17 cellular contexts compared by ENCODE assay signal in the genomic region with DNA sequence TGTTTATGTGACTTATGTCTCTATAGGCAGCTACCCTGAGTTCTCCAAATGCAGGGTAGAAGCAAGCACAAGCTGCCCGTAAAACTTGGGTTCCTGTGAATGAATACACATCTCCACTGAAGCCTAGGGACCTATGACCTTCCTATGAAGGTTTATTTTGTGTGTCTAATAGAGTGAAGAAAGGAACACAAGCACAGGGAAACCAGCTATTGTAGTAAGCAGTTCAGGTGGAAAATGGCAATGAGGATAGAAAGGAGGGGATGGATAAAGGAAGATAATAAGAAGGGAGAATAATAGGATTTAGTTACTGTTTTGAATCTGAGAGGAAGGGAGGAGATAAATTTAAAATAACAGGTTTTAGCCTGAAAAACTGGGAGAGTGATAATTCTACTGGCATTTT. TPM values are rescaled to one million over a fixed set of nuclear protein-coding genes. Genes with fewer than 3 reads are reported as not detected.
DNase-seq lines count a peak whose midpoint lies in the region; ATAC-seq and TF ChIP-seq lines count a peak whose summit lies in the region.
"Had no signal": no experiment of that assay in that cellular context is flagged by ENCODE, and none has a peak within 500 bp of the region (broad histone marks: within the 10 kb centered on the region; RNA-seq: fewer than 3 reads in every experiment).

No MANE protein-coding gene starts in this region.

- H3K9me3 Mint-ChIP-seq in neural progenitor cell: no peaks in the 10 kb centered on the region
- no peaks in the 10 kb centered on the region for H3K9me3 Mint-ChIP-seq in activated naive CD4-positive, alpha-beta T cell treated with anti-CD3 and anti-CD28 coated beads, Interleukin-2, amount 10 ng/mL, durations not matched to agents 7 days and 5 days
- H3K9me3 Mint-ChIP-seq: CD4-positive, CD25-positive, alpha-beta regulatory T cell had no signal

- peaks cover 7% of the 10 kb centered on the region for H3K27me3 Mint-ChIP-seq in neural progenitor cell (ENCODE audit: insufficient read depth, low read depth)
- H3K27me3 Mint-ChIP-seq in activated naive CD4-positive, alpha-beta T cell treated with anti-CD3 and anti-CD28 coated beads, Interleukin-2, amount 10 ng/mL, durations not matched to agents 7 days and 5 days: no peaks in the 10 kb centered on the region

- ATAC-seq in left cardiac atrium (no peak), PC-3 (no peak)

- H3K36me3 ChIP-seq in left ventricle myocardium inferior (peaks cover 29% of the 10 kb centered on the region), PC-3 (ENCODE audit: low read depth, low read length) (peaks cover 10% of the 10 kb centered on the region; the same call in 1 of the 2 replicates), neural progenitor cell (peaks cover 7% of the 10 kb centered on the region)

- H3K4me3 Mint-ChIP-seq in neural progenitor cell: peak overlapping the region; percentile 17
- H3K4me3 Mint-ChIP-seq in activated naive CD4-positive, alpha-beta T cell treated with anti-CD3 and anti-CD28 coated beads, Interleukin-2, amount 10 ng/mL, durations not matched to agents 7 days and 5 days: no peak overlapping the region

- no peak overlapping the region for H3K9ac ChIP-seq in PC-3 (ENCODE audit: low read length)
- no peak overlapping the region for H3K9ac ChIP-seq in neural progenitor cell
- H3K9ac ChIP-seq: KMS-11 had no signal

- CTCF ChIA-PET in PC-3 (lab: Charles Lee): no interaction called here
- CTCF ChIA-PET in GM10248 (lab: Yijun Ruan, JAX): interaction anchor here (0.6 to 1.7 kb wide), 4 partner anchors 10 to 68 kb away, joined by 3 to 4 read pairs (median 3); no protein-coding TSS in a partner anchor
- CTCF ChIA-PET in activated naive CD4-positive, alpha-beta T cell treated with anti-CD3 and anti-CD28 coated beads, Interleukin-2, amount 10 ng/mL, durations not matched to agents 7 days and 5 days (lab: Charles Lee): no interaction called here

- H3K27me3 ChIP-seq in left ventricle myocardium inferior (ENCODE audit: low read depth) (no peaks in the 10 kb centered on the region), PC-3 (ENCODE audit: low read length) (no peaks in the 10 kb centered on the region), neural progenitor cell (no peaks in the 10 kb centered on the region)

- no peaks in the 10 kb centered on the region for H4K20me1 ChIP-seq in PC-3 (ENCODE audit: low read length)
- peaks cover 41% of the 10 kb centered on the region for H4K20me1 ChIP-seq in neural progenitor cell (ENCODE audit: low read depth)

- peaks cover 52% of the 10 kb centered on the region for H3K4me1 ChIP-seq in left ventricle myocardium inferior
- peaks cover 15% of the 10 kb centered on the region for H3K4me1 ChIP-seq in PC-3 (ENCODE audit: insufficient read depth, low read length)
- peaks cover 39% of the 10 kb centered on the region for H3K4me1 ChIP-seq in neural progenitor cell
- H3K4me1 ChIP-seq: BE2C had no signal

- DNase-seq in left ventricle myocardium inferior: no peak
- no peak for DNase-seq in left cardiac atrium
- DNase-seq in PC-3: no peak
- DNase-seq in neural progenitor cell (ENCODE audit: low spot score): peak; percentile 86
- no peak for DNase-seq in NCI-H2171 treated with DMSO at 0.1 percent for 48 hours (lab: John Stamatoyannopoulos, UW)
- DNase-seq in NCI-H2171 (lab: John Stamatoyannopoulos, UW): no peak
- no peak for DNase-seq in GM10248 (ENCODE audit: extremely low spot score)
- no peak for DNase-seq in activated naive CD4-positive, alpha-beta T cell treated with anti-CD3 and anti-CD28 coated beads, Interleukin-2, amount 10 ng/mL, durations not matched to agents 7 days and 5 days
- DNase-seq: BE2C; CD4-positive, CD25-positive, alpha-beta regulatory T cell; COR-L47; GDM1; NCI-H2029; NCI-H510A treated with DMSO at 0.1 percent for 48 hours; PC-9 had no signal

- peaks cover 28% of the 10 kb centered on the region for H3K79me2 ChIP-seq in PC-3 (ENCODE audit: low read length)
- H3K79me2 ChIP-seq in neural progenitor cell (ENCODE audit: low read depth): peaks cover 53% of the 10 kb centered on the region

- H2AFZ ChIP-seq in PC-3 (ENCODE audit: low read length): no peak overlapping the region
- no peak overlapping the region for H2AFZ ChIP-seq in neural progenitor cell (replicated peaks)
- H2AFZ ChIP-seq: PC-9 had no signal

- H3F3A ChIP-seq in PC-3 (ENCODE audit: low read length, unreplicated experiment): no peaks in the 10 kb centered on the region
- peaks cover 27% of the 10 kb centered on the region for H3F3A ChIP-seq in neural progenitor cell (ENCODE audit: low read depth)

- H3K4me2 ChIP-seq in PC-3 (ENCODE audit: low read length) (0 out of 2 replicates have a peak overlapping the region, but pooled peaks have one; percentile 98), neural progenitor cell (peak overlapping the region; percentile 89)

- H3K4me3 ChIP-seq in left ventricle myocardium inferior: peak overlapping the region; percentile 82
- no peak overlapping the region for H3K4me3 ChIP-seq in PC-3 (ENCODE audit: low read length)
- peak overlapping the region; percentile 77 for H3K4me3 ChIP-seq in neural progenitor cell
- H3K4me3 ChIP-seq: PC-9 had no signal

- H3K27ac ChIP-seq in left ventricle myocardium inferior (replicated peaks): peak overlapping the region; percentile 93
- no peak overlapping the region for H3K27ac ChIP-seq in PC-3 (ENCODE audit: low read length)
- peak overlapping the region; percentile 79 for H3K27ac ChIP-seq in neural progenitor cell
- H3K27ac ChIP-seq: KMS-11, PC-9, RWPE1 had no signal

- no peaks in the 10 kb centered on the region for H3K9me2 ChIP-seq in PC-3 (replicated peaks; ENCODE audit: low read length)

- H3K27ac Mint-ChIP-seq in neural progenitor cell: no peak overlapping the region
- H3K27ac Mint-ChIP-seq in activated naive CD4-positive, alpha-beta T cell treated with anti-CD3 and anti-CD28 coated beads, Interleukin-2, amount 10 ng/mL, durations not matched to agents 7 days and 5 days: no peak overlapping the region

- H3K4me1 Mint-ChIP-seq in neural progenitor cell: peaks cover 38% of the 10 kb centered on the region
- H3K4me1 Mint-ChIP-seq in activated naive CD4-positive, alpha-beta T cell treated with anti-CD3 and anti-CD28 coated beads, Interleukin-2, amount 10 ng/mL, durations not matched to agents 7 days and 5 days: peaks cover 20% of the 10 kb centered on the region

- BruUV-seq in PC-3 (replicated peaks; lab: Mats Ljungman, UMichigan): no TSS peak

- TF ChIP-seq CTCF in left ventricle myocardium inferior (IDR thresholded peaks at IDR 0.05; ENCODE audit: borderline replicate concordance) (no peak), PC-3 (conservative IDR thresholded peaks at IDR 0.05; ENCODE audit: low read depth, low read length) (no peak), neural progenitor cell (IDR thresholded peaks at IDR 0.05) (no peak), GM10248 (IDR thresholded peaks at IDR 0.05; ENCODE audit: control extremely low read depth, extremely low read depth, low read depth, missing control alignments) (no peak)

- intact Hi-C loops in left ventricle myocardium inferior (cut with micrococcal nuclease) (no loop called here), left cardiac atrium (cut with DNase I) (loop anchor here in 1 of 2 donors (5.0 kb wide), 1 partner anchor 36 kb away; the partner anchor contains the start of gene ASB8), PC-3 (cut with micrococcal nuclease) (no loop called here)

- H3K9me3 ChIP-seq in left ventricle myocardium inferior (replicated peaks) (no peaks in the 10 kb centered on the region), PC-3 (ENCODE audit: low read length) (no peaks in the 10 kb centered on the region), neural progenitor cell (ENCODE audit: low read depth) (no peaks in the 10 kb centered on the region)
- H3K9me3 ChIP-seq: BE2C had no signal

- POLR2A ChIA-PET in PC-3 (lab: Charles Lee; ENCODE audit: unreplicated experiment) (no interaction called here), GM10248 (lab: Yijun Ruan, JAX) (no interaction called here)

- H3K36me3 Mint-ChIP-seq in neural progenitor cell: peaks cover 24% of the 10 kb centered on the region
- H3K36me3 Mint-ChIP-seq in activated naive CD4-positive, alpha-beta T cell treated with anti-CD3 and anti-CD28 coated beads, Interleukin-2, amount 10 ng/mL, durations not matched to agents 7 days and 5 days: peaks cover 4% of the 10 kb centered on the region

RNA-seq across cellular contexts. Expression of gene PFKM, which starts 2.4 kb away (rescaled TPM):
- 671 TPM for total RNA-seq in left ventricle myocardium inferior
- total RNA-seq in left cardiac atrium: 100 to 1,000 TPM; 202 to 260 TPM
- 62.2 and 80.8 TPM in 2 replicates for total RNA-seq in PC-3 (2014; rRNA removed)
- total RNA-seq in neural progenitor cell (ENCODE audit: low replicate concordance): 128 and 161 TPM in 2 replicates

RNA-seq across cellular contexts. Expression of gene SENP1, which starts 15.6 kb away (rescaled TPM):
- total RNA-seq in left ventricle myocardium inferior (5.3 TPM), left cardiac atrium (10 to 100 TPM in 1 of 2 donors, 1 to 10 TPM in 1; 7.2 to 10.7 TPM), PC-3 (2014; rRNA removed) (16.9 and 20.9 TPM in 2 replicates), neural progenitor cell (ENCODE audit: low replicate concordance) (37.6 and 89.9 TPM in 2 replicates)

RNA-seq across cellular contexts. Expression of gene ASB8, which starts 35.8 kb away (rescaled TPM):
- total RNA-seq in left ventricle myocardium inferior (80.3 TPM), left cardiac atrium (10 to 100 TPM; 47.3 to 50.0 TPM), PC-3 (2014; rRNA removed) (18.0 and 34.4 TPM in 2 replicates), neural progenitor cell (ENCODE audit: low replicate concordance) (4.2 and 5.9 TPM in 2 replicates)
